ENCODE assay signal across 10 cellular contexts in the genomic region with DNA sequence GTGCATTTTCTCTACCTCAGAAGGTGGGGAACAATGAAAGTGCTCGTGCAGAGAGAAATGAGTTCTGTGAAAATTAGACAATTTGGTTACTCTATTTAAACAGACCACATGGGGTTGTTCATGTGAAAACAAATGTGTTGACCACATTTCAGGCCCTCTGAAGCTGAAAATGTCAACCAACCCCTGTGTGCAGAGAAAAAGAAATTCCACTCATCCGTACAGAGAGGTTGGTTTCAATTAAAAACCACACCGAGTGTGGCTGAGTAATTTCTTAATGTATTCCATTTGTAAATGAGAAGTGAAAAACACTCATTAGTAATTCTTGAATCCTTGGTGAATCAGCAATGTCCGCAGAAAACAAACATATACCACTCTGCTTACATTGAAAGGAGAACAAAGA. TPM values are rescaled to one million over a fixed set of nuclear protein-coding genes. Genes with fewer than 3 reads are reported as not detected.
DNase-seq lines count a peak whose midpoint lies in the region; ATAC-seq and TF ChIP-seq lines count a peak whose summit lies in the region.
"Had no signal": no experiment of that assay in that cellular context is flagged by ENCODE, and none has a peak within 500 bp of the region (broad histone marks: within the 10 kb centered on the region; RNA-seq: fewer than 3 reads in every experiment).

No MANE protein-coding gene starts in this region.

- H4K5ac ChIP-seq in IMR-90 (ENCODE audit: low read depth, low read length) = no peak overlapping the region

- H3K9ac ChIP-seq in IMR-90 (ENCODE audit: low read depth, low read length) = no peak overlapping the region

- H4K8ac ChIP-seq in IMR-90 (ENCODE audit: low read depth in 2 of 2, low read length in 2 of 2) = no peak overlapping the region

- no peaks in the 10 kb centered on the region for H3K4me1 ChIP-seq in IMR-90 (ENCODE audit: control insufficient read depth, insufficient read depth, low read length)

- H3K27me3 ChIP-seq in IMR-90 (ENCODE audit: control insufficient read depth, insufficient read depth, low read length) = peaks cover 3% of the 10 kb centered on the region; the same call in 1 of the 2 replicates
- H3K27me3 ChIP-seq in kidney epithelial cell (ENCODE audit: control insufficient read depth, insufficient read depth, low read length) = no peaks in the 10 kb centered on the region
- H3K27me3 ChIP-seq in H7 (ENCODE audit: control insufficient read depth, insufficient read depth, low read length) = no peaks in the 10 kb centered on the region

- H2BK15ac ChIP-seq in IMR-90 (ENCODE audit: low read depth, low read length) = no peak overlapping the region

- H3K4me3 ChIP-seq in HFF-Myc (replicated peaks; ENCODE audit: low read depth, low read length) (no peak overlapping the region), IMR-90 (ENCODE audit: insufficient read depth, low read depth, low read length) (no peak overlapping the region), kidney epithelial cell (ENCODE audit: low read depth, low read length) (no peak overlapping the region), H7 (ENCODE audit: insufficient read depth, low read depth, low read length) (no peak overlapping the region)
- H3K4me3 ChIP-seq: lung had no signal

- intact Hi-C loops in IMR-90 (cut with micrococcal nuclease) = no loop called here

- no peaks in the 10 kb centered on the region for H3K9me1 ChIP-seq in IMR-90 (ENCODE audit: insufficient read depth, low read length)

- no peak overlapping the region for H3K4me2 ChIP-seq in IMR-90 (ENCODE audit: low read depth, low read length)

- H2AK5ac ChIP-seq in IMR-90 (ENCODE audit: low read depth, low read length) = no peak overlapping the region

- H3K18ac ChIP-seq in IMR-90 (ENCODE audit: low read depth, low read length) = no peak overlapping the region

- no peak for TF ChIP-seq RAD21 in IMR-90 (IDR thresholded peaks at IDR 0.05; ENCODE audit: low read length)

- POLR2A ChIA-PET in IMR-90 (lab: Charles Lee; ENCODE audit: unreplicated experiment) = no interaction called here

- BruUV-seq in IMR-90 (replicated peaks; lab: Mats Ljungman, UMichigan) = no TSS peak

- no peak overlapping the region for H2BK5ac ChIP-seq in IMR-90 (ENCODE audit: low read depth, low read length, poor library complexity, severe bottlenecking)

- no peak overlapping the region for H2AFZ ChIP-seq in IMR-90 (replicated peaks; ENCODE audit: low read length, poor library complexity)

- no peak for TF ChIP-seq POLR2A in IMR-90 (IDR thresholded peaks at IDR 0.05; ENCODE audit: low read depth, low read length)

- no peaks in the 10 kb centered on the region for H3K36me3 ChIP-seq in IMR-90 (ENCODE audit: control insufficient read depth, insufficient read depth, low read length)
- H3K36me3 ChIP-seq in kidney epithelial cell (ENCODE audit: control insufficient read depth, insufficient read depth, low read length) = no peaks in the 10 kb centered on the region
- no peaks in the 10 kb centered on the region for H3K36me3 ChIP-seq in H7 (replicated peaks; ENCODE audit: control insufficient read depth, insufficient read depth, low read length)

- no peaks in the 10 kb centered on the region for H3K79me1 ChIP-seq in IMR-90 (ENCODE audit: low read depth in 1 of 2, low read length in 2 of 2)

- no peaks in the 10 kb centered on the region for H4K20me1 ChIP-seq in IMR-90 (ENCODE audit: insufficient read depth, low read length)

- peak; percentile 24 to 75 (median 69) for DNase-seq in NCI-H1417 (lab: John Stamatoyannopoulos, UW)
- DNase-seq in NCI-H1417 treated with DMSO at 0.1 percent for 48 hours (lab: John Stamatoyannopoulos, UW) = no peak
- peak; percentile 52 for DNase-seq in HFF-Myc (ENCODE audit: extremely low read depth, low read depth)
- no peak for DNase-seq in IMR-90
- peak; percentile 7 for DNase-seq in kidney epithelial cell (ENCODE audit: low read depth)
- DNase-seq in H7 = no peak
- no peak for DNase-seq in COLO829 (ENCODE audit: low spot score)
- no peak for DNase-seq in GF-D8 (lab: John Stamatoyannopoulos, UW)

- H3K23ac ChIP-seq in IMR-90 (ENCODE audit: low read depth, low read length) = no peak overlapping the region

- no peak overlapping the region for H3K4ac ChIP-seq in IMR-90 (ENCODE audit: low read depth, low read length)

- in situ Hi-C loops in IMR-90 (cut with MboI; ENCODE audit: low sequenced_read_pairs) = no loop called here

- ATAC-seq in IMR-90 (ENCODE audit: low read depth) = no peak

- H3K27ac ChIP-seq in IMR-90 (ENCODE audit: insufficient read depth, low read length) = no peak overlapping the region
- H3K27ac ChIP-seq: HL-60 had no signal

- CTCF ChIA-PET in IMR-90 (lab: Yijun Ruan, JAX) = interaction anchor here (1.8 kb wide), 1 partner anchor 8 kb away, joined by 5 read pairs; no protein-coding TSS in a partner anchor

- H4K91ac ChIP-seq in IMR-90 (ENCODE audit: insufficient read depth, low read depth, low read length) = no peak overlapping the region

- H2BK120ac ChIP-seq in IMR-90 (ENCODE audit: low read depth, low read length) = no peak overlapping the region

- peak overlapping the region; percentile 25; the same call in 1 of the 2 replicates for H2BK20ac ChIP-seq in IMR-90 (ENCODE audit: low read depth, low read length)

- H3K14ac ChIP-seq in IMR-90 (replicated peaks; ENCODE audit: low read depth, low read length) = no peak overlapping the region

- dilution Hi-C loops in IMR-90 (cut with HindIII; ENCODE audit: low sequenced_read_pairs, unreplicated experiment) = no loop called here

- no peak overlapping the region for H3K56ac ChIP-seq in IMR-90 (ENCODE audit: extremely low read depth, insufficient read depth, low read length)

- H2AK9ac ChIP-seq in IMR-90 (replicated peaks; ENCODE audit: low read depth, low read length, poor library complexity) = no peak overlapping the region

- H3K9me3 ChIP-seq in IMR-90 (ENCODE audit: control insufficient read depth, insufficient read depth, low read length) = no peaks in the 10 kb centered on the region

- TF ChIP-seq CTCF in HFF-Myc (IDR thresholded peaks at IDR 0.05; ENCODE audit: low read depth, low read length, missing control alignments) (no peak), IMR-90 (conservative IDR thresholded peaks at IDR 0.05; ENCODE audit: low read depth, low read length) (no peak), kidney epithelial cell (IDR thresholded peaks at IDR 0.05; ENCODE audit: insufficient read depth, low read length, poor library complexity, severe bottlenecking) (no peak)

- WGBS in IMR-90 (ENCODE audit: extremely low coverage in 2 of 2, insufficient read length in 1 of 2), 2 experiments = no CpG with 5 or more reads among the region's 4 CpGs

TF ChIP-seq in IMR-90, 13 proteins besides CTCF, POLR2A, EP300 and RAD21:
- TF ChIP-seq RCOR1 (IDR thresholded peaks at IDR 0.05; ENCODE audit: insufficient replicate concordance, low read length) (no peak), MAZ (IDR thresholded peaks at IDR 0.05; ENCODE audit: borderline replicate concordance, low read depth, low read length) (no peak), BHLHE40 (IDR thresholded peaks at IDR 0.05; ENCODE audit: low read depth, low read length) (no peak), SMC3 (IDR thresholded peaks at IDR 0.05; ENCODE audit: low read depth, low read length) (no peak), MXI1 (IDR thresholded peaks at IDR 0.05; ENCODE audit: borderline replicate concordance, low read depth, low read length) (no peak), FOS (IDR thresholded peaks at IDR 0.05; ENCODE audit: low read depth, low read length) (no peak), NFE2L2 (IDR thresholded peaks at IDR 0.05; ENCODE audit: low read depth, low read length) (no peak), CEBPB (IDR thresholded peaks at IDR 0.05; ENCODE audit: low read depth, low read length) (no peak), RFX5 (IDR thresholded peaks at IDR 0.05; ENCODE audit: low read depth, low read length) (no peak), CHD1 (IDR thresholded peaks at IDR 0.05; ENCODE audit: low read depth, low read length) (no peak), MAFK (IDR thresholded peaks at IDR 0.05; ENCODE audit: low read depth, low read length) (no peak)
- TF ChIP-seq, protein P1, sequence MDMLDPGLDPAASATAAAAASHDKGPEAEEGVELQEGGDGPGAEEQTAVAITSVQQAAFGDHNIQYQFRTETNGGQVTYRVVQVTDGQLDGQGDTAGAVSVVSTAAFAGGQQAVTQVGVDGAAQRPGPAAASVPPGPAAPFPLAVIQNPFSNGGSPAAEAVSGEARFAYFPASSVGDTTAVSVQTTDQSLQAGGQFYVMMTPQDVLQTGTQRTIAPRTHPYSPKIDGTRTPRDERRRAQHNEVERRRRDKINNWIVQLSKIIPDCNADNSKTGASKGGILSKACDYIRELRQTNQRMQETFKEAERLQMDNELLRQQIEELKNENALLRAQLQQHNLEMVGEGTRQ (IDR thresholded peaks at IDR 0.05; ENCODE audit: low read depth, low read length) = no peak
- TF ChIP-seq, protein P2, sequence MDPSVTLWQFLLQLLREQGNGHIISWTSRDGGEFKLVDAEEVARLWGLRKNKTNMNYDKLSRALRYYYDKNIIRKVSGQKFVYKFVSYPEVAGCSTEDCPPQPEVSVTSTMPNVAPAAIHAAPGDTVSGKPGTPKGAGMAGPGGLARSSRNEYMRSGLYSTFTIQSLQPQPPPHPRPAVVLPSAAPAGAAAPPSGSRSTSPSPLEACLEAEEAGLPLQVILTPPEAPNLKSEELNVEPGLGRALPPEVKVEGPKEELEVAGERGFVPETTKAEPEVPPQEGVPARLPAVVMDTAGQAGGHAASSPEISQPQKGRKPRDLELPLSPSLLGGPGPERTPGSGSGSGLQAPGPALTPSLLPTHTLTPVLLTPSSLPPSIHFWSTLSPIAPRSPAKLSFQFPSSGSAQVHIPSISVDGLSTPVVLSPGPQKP (IDR thresholded peaks at IDR 0.05; ENCODE audit: borderline replicate concordance, low read depth, low read length) = no peak

RNA-seq across cellular contexts. Expression of a gene that starts 46.9 kb away (rescaled TPM):
- total RNA-seq in IMR-90 (2012; rRNA removed) (6.7 and 6.8 TPM in 2 replicates), kidney epithelial cell (0.07 TPM in 1 of 2 replicates, not detected in the other)
- 2.5 and 2.7 TPM in 2 replicates for polyA plus RNA-seq in IMR-90 (2012; rRNA removed)
- 1.6 TPM in 2 replicates for polyA plus RNA-seq in IMR-90 (2012; cell fraction: cytosol; rRNA removed)
- polyA plus RNA-seq in IMR-90 (2012; cell fraction: nucleus; rRNA removed; ENCODE audit: low replicate concordance) = 1.0 and 2.1 TPM in 2 replicates
- 2.0 and 2.6 TPM in 2 replicates for total RNA-seq in H7 (2014; rRNA removed; shearing (Covaris generic))

Comparison
In these comparisons a context has a peak if more than half of its experiments do, and no peak if none do; other contexts are left out.
1. DNase-seq: peak in NCI-H1417 (3 of 3), HFF-Myc (single experiment) and kidney epithelial cell (single experiment); none in NCI-H1417 treated with DMSO at 0.1 percent for 48 hours (single experiment), IMR-90 (single experiment), H7 (single experiment), COLO829 (single experiment) and GF-D8 (single experiment).